In the genomic region with DNA sequence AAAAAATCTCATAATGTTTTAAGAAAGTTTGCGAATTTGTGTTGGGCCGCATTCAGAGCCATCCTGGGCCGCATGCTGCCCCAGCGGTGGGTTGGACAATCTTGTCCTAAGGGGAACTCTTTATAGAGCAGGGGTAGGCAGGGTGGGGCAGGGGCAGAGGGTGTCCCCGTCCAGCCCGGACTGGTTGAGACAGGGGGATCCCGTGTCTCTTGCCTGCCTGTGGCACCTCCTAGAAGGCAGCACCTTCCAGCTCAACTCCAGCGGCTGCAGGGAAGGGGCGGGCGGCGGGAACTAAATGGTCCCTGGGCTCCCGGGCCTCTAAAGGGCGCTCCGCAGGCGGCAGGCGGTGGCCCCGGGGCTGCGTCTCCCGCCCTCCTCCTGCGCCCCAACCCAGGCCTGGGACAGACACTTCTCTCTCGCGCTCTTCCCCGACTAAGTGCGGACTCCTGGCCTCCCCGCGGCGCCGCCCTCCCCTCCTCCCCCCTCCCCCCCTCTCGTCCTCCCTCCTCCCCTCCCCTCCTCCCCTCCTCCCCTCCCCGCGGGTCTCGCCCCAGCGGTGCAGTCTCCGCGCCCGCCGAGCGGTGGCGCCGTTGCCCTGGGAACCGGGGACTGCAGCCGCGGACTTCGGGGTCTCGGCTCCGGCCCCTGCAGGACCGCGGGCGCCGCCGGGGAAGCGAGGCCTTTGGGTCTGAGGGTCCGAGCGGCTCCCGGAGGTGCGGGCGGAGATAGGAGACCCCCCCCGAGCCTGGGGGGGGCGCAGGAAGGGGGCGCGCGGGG, we compare ENCODE assay signal across 8 cellular contexts.
DNase-seq lines count a peak whose midpoint lies in the region; ATAC-seq and TF ChIP-seq lines count a peak whose summit lies in the region.

No MANE protein-coding gene starts in this region.

- TF ChIP-seq CTCF in choroid plexus epithelial cell (conservative IDR thresholded peaks at IDR 0.05; ENCODE audit: low read depth, low read length): peak; percentile 38
- no peak for TF ChIP-seq CTCF in tibial artery (IDR thresholded peaks at IDR 0.05)

- ATAC-seq in memory B cell (ENCODE audit: low read depth): peak; percentile 32
- ATAC-seq in HG03460 (IDR thresholded peaks at IDR 0.05; ENCODE audit: unreplicated experiment): no peak

- H3K9me3 Mint-ChIP-seq in memory B cell: no peaks in the 10 kb centered on the region

- H3K27me3 ChIP-seq in tibial artery: peaks cover 0 to 77% of the 10 kb centered on the region in 2 donors

- no peak overlapping the region for H3K27ac ChIP-seq in tibial artery

- H3K4me1 Mint-ChIP-seq in memory B cell: peaks cover 9% of the 10 kb centered on the region

- H3K9me3 ChIP-seq in tibial artery: peaks cover 0 to 22% (median 0%) of the 10 kb centered on the region in 3 donors

- peaks cover 2% of the 10 kb centered on the region for H3K36me3 Mint-ChIP-seq in memory B cell

- H3K4me3 ChIP-seq in choroid plexus epithelial cell (ENCODE audit: low read depth, low read length): no peak overlapping the region
- peak overlapping the region in 1 of 2 donors; percentile 25 for H3K4me3 ChIP-seq in tibial artery

- DNase-seq in AG08396 (ENCODE audit: low spot score) (peak; percentile 76), GM19238 (ENCODE audit: insufficient read length, low spot score) (peak; percentile 54), T follicular helper cell (ENCODE audit: low read depth) (peak; percentile 26), choroid plexus epithelial cell (ENCODE audit: low read depth) (no peak), memory B cell (ENCODE audit: low spot score in 2 of 2) (peak; percentile 36 to 65), tibial artery (no peak)
- no peak for DNase-seq in NK-92 treated with Interleukin-12 subunit alpha and Interleukin-12 subunit beta, amount 100 ng/mL, for 24 hours (lab: John Stamatoyannopoulos, UW)

- no peak overlapping the region for H3K27ac Mint-ChIP-seq in memory B cell

- intact Hi-C loops in tibial artery (cut with DNase I; ENCODE audit: low total_unique reads): no loop called here

- H3K4me1 ChIP-seq in tibial artery: peaks cover 0 to 14% (median 11%) of the 10 kb centered on the region in 4 donors

- H3K36me3 ChIP-seq in tibial artery: no peaks in the 10 kb centered on the region

- H3K4me3 Mint-ChIP-seq in memory B cell: peak overlapping the region; percentile 46

- H3K27me3 Mint-ChIP-seq in memory B cell: peaks cover 42% of the 10 kb centered on the region

Comparison
In these comparisons a context has a peak if more than half of its experiments do, and no peak if none do; other contexts are left out.
1. DNase-seq: peak in AG08396 (single experiment), GM19238 (single experiment), T follicular helper cell (single experiment) and memory B cell (2 of 2); none in choroid plexus epithelial cell (single experiment), tibial artery (0 of 2) and NK-92 treated with Interleukin-12 subunit alpha and Interleukin-12 subunit beta, amount 100 ng/mL, for 24 hours (single experiment).